19 cellular contexts compared by ENCODE assay signal in the genomic region with DNA sequence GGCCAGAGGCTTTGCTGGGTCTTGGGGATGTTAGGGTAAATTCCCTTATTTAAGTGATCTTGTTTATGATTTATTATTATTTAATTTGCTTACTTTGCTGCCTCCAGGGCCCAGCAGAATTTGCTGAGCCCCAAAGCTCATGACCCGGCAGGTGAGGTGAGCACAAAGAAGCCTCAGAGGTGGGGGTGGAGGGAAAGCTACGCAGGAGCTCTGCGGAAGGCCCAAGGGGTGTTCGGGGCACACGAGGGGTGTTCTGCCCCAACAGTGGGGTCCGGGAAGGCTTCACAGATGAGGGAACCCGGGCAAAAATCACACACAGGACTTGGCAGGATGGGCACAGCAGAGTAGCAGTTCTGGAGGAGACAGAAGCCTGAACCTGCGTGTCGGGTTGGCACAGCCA. TPM values are rescaled to one million over a fixed set of nuclear protein-coding genes. Genes with fewer than 3 reads are reported as not detected.
DNase-seq lines count a peak whose midpoint lies in the region; ATAC-seq and TF ChIP-seq lines count a peak whose summit lies in the region.
"Had no signal": no experiment of that assay in that cellular context is flagged by ENCODE, and none has a peak within 500 bp of the region (broad histone marks: within the 10 kb centered on the region; RNA-seq: fewer than 3 reads in every experiment).

No MANE protein-coding gene starts in this region.

- H3K36me3 ChIP-seq in lower lobe of right lung: no peaks in the 10 kb centered on the region
- H3K36me3 ChIP-seq: BLaER1 had no signal

- ATAC-seq in Right ventricle myocardium superior (ENCODE audit: poor library complexity) (no peak), left cardiac atrium (no peak), lower lobe of right lung (no peak), GM21367 (IDR thresholded peaks at IDR 0.05; ENCODE audit: unreplicated experiment) (no peak)
- ATAC-seq: GM23338, HCT116 had no signal

- intact Hi-C loops in Right ventricle myocardium superior (cut with DNase I): no loop called here
- intact Hi-C loops in left cardiac atrium (cut with DNase I): no loop called here
- intact Hi-C loops in lower lobe of right lung (cut with DNase I): no loop called here
- intact Hi-C loops in posterior vena cava (cut with DNase I): loop anchor here in 1 of 2 donors (10.0 kb wide), 1 partner anchor 300 kb away; a partner anchor contains a TSS

- no peak for TF ChIP-seq CTCF in lower lobe of right lung (IDR thresholded peaks at IDR 0.05)

- no peak overlapping the region for H3K27ac ChIP-seq in lower lobe of right lung
- H3K27ac ChIP-seq: BLaER1 had no signal

- no peak overlapping the region for H3K4me3 ChIP-seq in lower lobe of right lung
- H3K4me3 ChIP-seq: BLaER1, GM23338 had no signal

- H3K4me1 ChIP-seq in lower lobe of right lung: no peaks in the 10 kb centered on the region
- H3K4me1 ChIP-seq: BLaER1 had no signal

- H3K9me3 ChIP-seq in lower lobe of right lung: no peaks in the 10 kb centered on the region

- H3K27me3 ChIP-seq in lower lobe of right lung (ENCODE audit: low read depth): no peaks in the 10 kb centered on the region
- H3K27me3 ChIP-seq: BLaER1 had no signal

- DNase-seq in Right ventricle myocardium superior (peak; percentile 10), left cardiac atrium (no peak), lower lobe of right lung (peak; percentile 31), posterior vena cava (ENCODE audit: low spot score) (peak; percentile 58)
- DNase-seq in activated effector memory CD4-positive, alpha-beta T cell treated with Interleukin-2 at 50 U/mL for 16 hours: no peak
- DNase-seq in effector CD8-positive, alpha-beta T cell (lab: John Stamatoyannopoulos, UW): no peak
- DNase-seq: 8988T; CD4-positive, alpha-beta memory T cell; DMS153; DMS79; GDM1; H7; HFFc6 had no signal

RNA-seq across cellular contexts. Expression of a gene that starts 6.7 kb away (rescaled TPM):
- total RNA-seq in Right ventricle myocardium superior: 0.22 TPM
- total RNA-seq in left cardiac atrium: under 1 TPM in 1 of 2 donors, not detected in 1; 0.06 TPM
- total RNA-seq in lower lobe of right lung: not detected
- total RNA-seq in posterior vena cava: not detected
- total RNA-seq: A673; CD4-positive, alpha-beta memory T cell; Daoy; GM23338; H7; HFFc6 had no signal

Comparison
In these comparisons a context has a peak if more than half of its experiments do, and no peak if none do; other contexts are left out.
1. DNase-seq: peak in Right ventricle myocardium superior (single experiment), lower lobe of right lung (single experiment) and posterior vena cava (single experiment); none in left cardiac atrium (single experiment), activated effector memory CD4-positive, alpha-beta T cell treated with Interleukin-2 at 50 U/mL for 16 hours (single experiment) and effector CD8-positive, alpha-beta T cell (single experiment).